ENCODE assay signal across 8 cellular contexts in genomic region chr1:98662354-98662665, GRCh38. TPM values are rescaled to one million over a fixed set of nuclear protein-coding genes. Genes with fewer than 3 reads are reported as not detected.
DNase-seq lines count a peak whose midpoint lies in the region; TF ChIP-seq lines count a peak whose summit lies in the region.

No MANE protein-coding gene starts in this region.

- no peaks in the 10 kb centered on the region for H3K36me3 ChIP-seq in HUES6 (ENCODE audit: control insufficient read depth, insufficient read depth, low read length)
- H3K36me3 ChIP-seq in thyroid gland: no peaks in the 10 kb centered on the region

- 0 to 1% methylated on average over 6 of the region's 6 CpGs for WGBS in lower leg skin, 2 donors
- WGBS in thyroid gland, 2 donors: 0 to 1% methylated on average over 6 of the region's 6 CpGs

- DNase-seq in AG08395 (ENCODE audit: low spot score) (peak; percentile 38), choroid plexus epithelial cell (ENCODE audit: low read depth) (no peak), lower leg skin (ENCODE audit: low spot score in 2 of 2) (no peak), thyroid gland (peak in 1 of 2 donors; percentile 8), NCI-H128 (lab: John Stamatoyannopoulos, UW; ENCODE audit: unreplicated experiment) (no peak), GF-D8 (lab: John Stamatoyannopoulos, UW) (no peak)
- no peak for DNase-seq in activated CD4-positive, alpha-beta T cell treated with anti-CD3 and anti-CD28 coated beads for 48 hours

- H3K9ac ChIP-seq in HUES6 (ENCODE audit: low read length): peak overlapping the region; percentile 54

- H3K27ac ChIP-seq in HUES6 (ENCODE audit: low read depth, low read length): no peak overlapping the region
- peak overlapping the region; percentile 67 to 89 (median 84) for H3K27ac ChIP-seq in thyroid gland

- H3K4me3 ChIP-seq in HUES6 (ENCODE audit: low read depth, low read length) (peak overlapping the region; percentile 71), choroid plexus epithelial cell (ENCODE audit: low read depth, low read length) (peak overlapping the region; percentile 82), lower leg skin (ENCODE audit: low read depth, poor library complexity, severe bottlenecking) (peak overlapping the region; percentile 39), thyroid gland (replicated peaks in 1 of 3) (peak overlapping the region; percentile 50 to 89 (median 70))

- H3K27me3 ChIP-seq in HUES6 (ENCODE audit: control insufficient read depth, insufficient read depth, low read length) (no peaks in the 10 kb centered on the region), thyroid gland (no peaks in the 10 kb centered on the region)

- TF ChIP-seq POLR2A in lower leg skin (IDR thresholded peaks at IDR 0.05): no peak
- no peak for TF ChIP-seq POLR2A in thyroid gland (IDR thresholded peaks at IDR 0.05)

- TF ChIP-seq CTCF in choroid plexus epithelial cell (conservative IDR thresholded peaks at IDR 0.05; ENCODE audit: low read depth, low read length) (peak; percentile 5), lower leg skin (IDR thresholded peaks at IDR 0.05) (no peak), thyroid gland (IDR thresholded peaks at IDR 0.05) (no peak)

- H3K4me1 ChIP-seq in HUES6 (ENCODE audit: control insufficient read depth, insufficient read depth, low read length) (peaks cover 10% of the 10 kb centered on the region), thyroid gland (peaks cover 8 to 11% of the 10 kb centered on the region in 2 donors)

- intact Hi-C loops in lower leg skin (cut with DNase I; ENCODE audit: low total_unique reads): no loop called here
- intact Hi-C loops in thyroid gland (cut with DNase I): no loop called here

- H3K9me3 ChIP-seq in HUES6 (ENCODE audit: control insufficient read depth, insufficient read depth, low read depth, low read length) (no peaks in the 10 kb centered on the region), thyroid gland (no peaks in the 10 kb centered on the region)

RNA-seq across cellular contexts. Expression of gene SNX7, which starts 0.8 kb away (rescaled TPM):
- total RNA-seq in lower leg skin: 10 to 100 TPM in 3 of 4 donors, 1 to 10 TPM in 1; 6.4 to 20.4 (median 13.5) TPM
- 10 to 100 TPM; 17.2 to 27.1 (median 22.3) TPM for total RNA-seq in thyroid gland
